In the genomic region with DNA sequence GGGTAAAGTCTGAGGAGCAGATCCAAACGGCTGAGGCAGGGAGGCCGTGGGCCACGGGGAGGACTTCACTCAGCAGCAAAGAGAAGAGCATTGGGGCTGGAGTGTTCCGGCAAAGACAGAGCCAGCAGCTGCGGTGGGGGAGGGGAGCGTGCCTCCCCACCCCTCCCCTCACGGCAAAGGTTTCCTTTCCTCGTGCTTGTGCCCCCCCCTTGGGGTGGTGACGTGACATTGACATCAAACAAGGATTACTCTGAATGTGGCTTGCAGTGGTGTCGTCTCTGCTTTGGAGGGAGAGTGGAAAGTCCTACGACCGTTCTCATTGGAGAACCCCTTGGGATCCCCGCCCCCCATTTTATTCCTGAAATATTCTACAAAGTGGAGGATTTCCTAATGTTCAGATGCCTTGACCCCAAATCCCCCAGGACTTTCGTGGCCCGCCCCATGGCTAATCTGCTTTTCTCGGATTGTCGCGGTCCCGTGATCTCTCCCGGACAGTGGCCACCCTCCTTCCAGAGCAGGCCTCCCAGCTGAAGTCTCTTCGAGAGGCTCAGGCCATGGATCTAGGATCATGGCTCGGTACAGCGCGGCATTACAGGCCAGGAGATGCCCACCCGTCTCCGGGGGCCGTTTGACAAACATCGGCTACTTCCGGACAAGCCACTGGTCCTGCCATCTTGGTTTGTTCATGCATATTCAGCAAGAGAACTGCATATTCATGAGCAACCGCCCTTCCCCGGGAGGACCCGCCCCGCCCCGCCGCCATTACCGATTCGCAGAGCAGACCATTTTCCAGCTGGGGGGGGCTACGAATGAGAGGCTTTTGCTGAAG, we compare ENCODE assay signal across 8 cellular contexts. TPM values are rescaled to one million over a fixed set of nuclear protein-coding genes. Genes with fewer than 3 reads are reported as not detected.
DNase-seq lines count a peak whose midpoint lies in the region; ATAC-seq, FAIRE-seq and TF ChIP-seq lines count a peak whose summit lies in the region.

No MANE protein-coding gene starts in this region.

- peak overlapping the region; percentile 98 for H2AFZ ChIP-seq in PC-9

- TF ChIP-seq CTCF in D721Med (IDR thresholded peaks at IDR 0.05; ENCODE audit: insufficient read depth, missing control alignments): no peak
- TF ChIP-seq CTCF in PC-9 (conservative IDR thresholded peaks at IDR 0.05): no peak

- peak; percentile 67 for FAIRE-seq in D721Med (lab: Jason Lieb, UNC)

- peak overlapping the region; percentile 95 for H3K27ac ChIP-seq in PC-9
- H3K27ac ChIP-seq in esophagus (ENCODE audit: low read depth in 2 of 2, low read length in 1 of 2): peak overlapping the region; percentile 99 to 100
- H3K27ac ChIP-seq in mucosa of rectum (ENCODE audit: low read depth in 2 of 2, low read length in 2 of 2): peak overlapping the region; percentile 100

- DNase-seq in D721Med (ENCODE audit: insufficient read length, low spot score): peak; percentile 87
- DNase-seq in KG1 (lab: John Stamatoyannopoulos, UW): peak; percentile 84
- DNase-seq in PC-9: peak; percentile 73 to 93
- DNase-seq in activated T-cell treated with anti-CD3 and anti-CD28 coated beads, Interleukin-2, amount 50 U/mL, for 4 hours: peak; percentile 95
- DNase-seq in stimulated activated CD8-positive, alpha-beta memory T cell treated with anti-CD3 and anti-CD28 coated beads, Interleukin-4, amount 100 ng/mL, for 24 hours (ENCODE audit: low read depth): peak; percentile 92

- H3K9me3 ChIP-seq in PC-9 (ENCODE audit: insufficient read depth, low read depth): no peaks in the 10 kb centered on the region
- no peaks in the 10 kb centered on the region for H3K9me3 ChIP-seq in esophagus (ENCODE audit: control insufficient read depth in 2 of 2, insufficient read depth in 1 of 2, low read depth in 1 of 2, low read length in 1 of 2)
- H3K9me3 ChIP-seq in mucosa of rectum (ENCODE audit: control insufficient read depth in 2 of 2, low read length in 2 of 2): no peaks in the 10 kb centered on the region

- H3K9ac ChIP-seq in mucosa of rectum (ENCODE audit: low read depth in 1 of 2, low read length in 2 of 2): peak overlapping the region; percentile 99 to 100

- peak overlapping the region; percentile 88 for H3K4me2 ChIP-seq in PC-9

- H3F3A ChIP-seq in PC-9 (ENCODE audit: insufficient read depth, low read depth): no peaks in the 10 kb centered on the region

- peak; percentile 41 for ATAC-seq in GM21723 (IDR thresholded peaks at IDR 0.05; ENCODE audit: unreplicated experiment)
- peak; percentile 64 to 67 for ATAC-seq in activated T-cell treated with anti-CD3 and anti-CD28 coated beads, Interleukin-2, amount 50 U/mL, for 4 hours

- H3K4me3 ChIP-seq in PC-9 (peak overlapping the region; percentile 88), esophagus (ENCODE audit: low read depth in 1 of 2, low read length in 2 of 2) (peak overlapping the region; percentile 59 to 73), mucosa of rectum (ENCODE audit: low read length in 2 of 2) (peak overlapping the region; percentile 94 to 97)

- CTCF ChIA-PET in PC-9 (lab: Charles Lee): interaction anchor here (0.6 kb wide), 1 partner anchor 128 kb away, joined by 6 read pairs; no protein-coding TSS in a partner anchor

- peaks cover 45% of the 10 kb centered on the region for H3K79me2 ChIP-seq in PC-9 (ENCODE audit: low read depth)

- peaks cover 65% of the 10 kb centered on the region for H3K4me1 Mint-ChIP-seq in activated T-cell treated with anti-CD3 and anti-CD28 coated beads, Interleukin-2, amount 50 U/mL, for 4 hours (ENCODE audit: low read depth)

- H3K9me3 Mint-ChIP-seq in activated T-cell treated with anti-CD3 and anti-CD28 coated beads, Interleukin-2, amount 50 U/mL, for 4 hours: no peaks in the 10 kb centered on the region

- H3K27me3 ChIP-seq in PC-9 (ENCODE audit: insufficient read depth, low read depth) (no peaks in the 10 kb centered on the region), esophagus (ENCODE audit: control insufficient read depth in 1 of 2, insufficient read depth in 2 of 2, low read length in 2 of 2) (no peaks in the 10 kb centered on the region), mucosa of rectum (ENCODE audit: control insufficient read depth in 2 of 2, insufficient read depth in 2 of 2, low read length in 2 of 2) (no peaks in the 10 kb centered on the region)

- no peaks in the 10 kb centered on the region for H3K27me3 Mint-ChIP-seq in activated T-cell treated with anti-CD3 and anti-CD28 coated beads, Interleukin-2, amount 50 U/mL, for 4 hours (ENCODE audit: low read depth)

- peaks cover 8% of the 10 kb centered on the region; the same call in 1 of the 2 replicates for H4K20me1 ChIP-seq in PC-9 (ENCODE audit: insufficient read depth)

- intact Hi-C loops in PC-9 (cut with micrococcal nuclease; ENCODE audit: unreplicated experiment): loop anchor here (1.0 to 5.0 kb wide), 8 partner anchors 38 to 221 kb away; a partner anchor contains a TSS

- H3K36me3 ChIP-seq in PC-9 (ENCODE audit: low read depth) (no peaks in the 10 kb centered on the region), esophagus (ENCODE audit: control insufficient read depth in 2 of 2, insufficient read depth in 2 of 2, low read length in 1 of 2) (no peaks in the 10 kb centered on the region), mucosa of rectum (ENCODE audit: control insufficient read depth in 2 of 2, insufficient read depth in 2 of 2, low read length in 2 of 2) (peaks cover 0 to 3% of the 10 kb centered on the region in 2 donors)

- H3K36me3 Mint-ChIP-seq in activated T-cell treated with anti-CD3 and anti-CD28 coated beads, Interleukin-2, amount 50 U/mL, for 4 hours (ENCODE audit: insufficient read depth): peaks cover 20% of the 10 kb centered on the region

- TSS peak; percentile 77 for BruUV-seq in PC-9 (replicated peaks; lab: Mats Ljungman, UMichigan)

- peak overlapping the region; percentile 98 for H3K4me3 Mint-ChIP-seq in activated T-cell treated with anti-CD3 and anti-CD28 coated beads, Interleukin-2, amount 50 U/mL, for 4 hours

- POLR2A ChIA-PET in PC-9 (lab: Charles Lee; ENCODE audit: unreplicated experiment): interaction anchor here (0.6 to 0.9 kb wide), 7 partner anchors 24 to 863 kb away, joined by 3 to 16 read pairs (median 4); a partner anchor contains a TSS

- H3K4me1 ChIP-seq in PC-9 (replicated peaks; ENCODE audit: insufficient read depth) (peaks cover 19% of the 10 kb centered on the region), esophagus (ENCODE audit: control insufficient read depth in 2 of 2, insufficient read depth in 2 of 2, low read length in 1 of 2) (peaks cover 0 to 9% of the 10 kb centered on the region in 2 donors), mucosa of rectum (ENCODE audit: control insufficient read depth in 2 of 2, insufficient read depth in 2 of 2, low read length in 2 of 2) (peaks cover 27 to 37% of the 10 kb centered on the region in 2 donors)

- WGBS in esophagus, 2 donors: 0 to 1% methylated on average over 38 of the region's 38 CpGs

- H3K9me2 ChIP-seq in PC-9 (ENCODE audit: insufficient read depth): no peaks in the 10 kb centered on the region

RNA-seq across cellular contexts. Expression of a gene that starts 0.7 kb away (rescaled TPM):
- 149 and 166 TPM in 2 replicates for total RNA-seq in PC-9 (2021)
- 100 to 1,000 TPM; 184 to 188 (median 188) TPM for total RNA-seq in activated T-cell treated with anti-CD3 and anti-CD28 coated beads, Interleukin-2, amount 50 U/mL, for 4 hours
- polyA plus RNA-seq in esophagus: 10 to 100 TPM; 33.8 to 56.6 TPM

RNA-seq across cellular contexts. Expression of a gene that starts 2.2 kb away (rescaled TPM):
- total RNA-seq in PC-9 (2021): not detected in 2 replicates
- not detected for total RNA-seq in activated T-cell treated with anti-CD3 and anti-CD28 coated beads, Interleukin-2, amount 50 U/mL, for 4 hours
- under 1 TPM in 1 of 2 donors, not detected in 1; 0.01 TPM for polyA plus RNA-seq in esophagus

RNA-seq across cellular contexts. Expression of a gene that starts 4.0 kb away (rescaled TPM):
- total RNA-seq in PC-9 (2021): 50.6 and 54.0 TPM in 2 replicates
- 10 to 100 TPM; 16.0 to 18.0 (median 17.5) TPM for total RNA-seq in activated T-cell treated with anti-CD3 and anti-CD28 coated beads, Interleukin-2, amount 50 U/mL, for 4 hours
- 10 to 100 TPM; 15.5 to 19.1 TPM for polyA plus RNA-seq in esophagus

RNA-seq across cellular contexts. Expression of a gene that starts 38.6 kb away (rescaled TPM):
- 31.9 and 53.4 TPM in 2 replicates for total RNA-seq in PC-9 (2021)
- 1 to 10 TPM; 3.9 to 4.6 (median 4.3) TPM for total RNA-seq in activated T-cell treated with anti-CD3 and anti-CD28 coated beads, Interleukin-2, amount 50 U/mL, for 4 hours
- polyA plus RNA-seq in esophagus: 1 to 10 TPM; 7.0 to 7.4 TPM

RNA-seq across cellular contexts. Expression of a gene that starts 44.1 kb away (rescaled TPM):
- total RNA-seq in PC-9 (2021): 15.2 and 23.2 TPM in 2 replicates
- total RNA-seq in activated T-cell treated with anti-CD3 and anti-CD28 coated beads, Interleukin-2, amount 50 U/mL, for 4 hours: under 1 TPM; 0.19 to 0.32 (median 0.28) TPM
- 10 to 100 TPM in 1 of 2 donors, 1 to 10 TPM in 1; 5.6 to 16.5 TPM for polyA plus RNA-seq in esophagus

Comparison
In these comparisons a context has a peak if more than half of its experiments do, and no peak if none do; other contexts are left out.
1. Peak in every context shown above with its lines: DNase-seq, ATAC-seq, H3K4me3 ChIP-seq and H3K27ac ChIP-seq.